ENCODE assay signal across 9 cellular contexts in the genomic region with DNA sequence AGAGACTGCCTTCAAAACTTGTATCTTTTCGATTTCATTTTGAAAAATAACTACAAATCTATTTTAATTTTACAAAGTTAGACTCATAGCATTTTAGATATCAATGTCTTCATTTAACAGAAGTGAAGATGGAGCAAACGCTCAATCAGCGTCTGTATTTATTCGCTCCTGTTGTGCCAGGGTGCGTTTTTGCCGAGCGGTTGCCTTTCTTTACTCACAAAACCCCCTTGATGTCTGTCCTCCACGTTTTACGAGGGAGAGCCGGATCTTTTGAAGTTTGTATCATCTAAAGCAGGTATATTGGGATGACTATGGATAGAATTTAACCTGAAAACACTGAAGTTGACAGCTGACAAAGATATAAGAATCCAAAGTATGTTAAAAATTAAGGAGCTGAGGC. TPM values are rescaled to one million over a fixed set of nuclear protein-coding genes. Genes with fewer than 3 reads are reported as not detected.
DNase-seq lines count a peak whose midpoint lies in the region; ATAC-seq and TF ChIP-seq lines count a peak whose summit lies in the region.
"Had no signal": no experiment of that assay in that cellular context is flagged by ENCODE, and none has a peak within 500 bp of the region (broad histone marks: within the 10 kb centered on the region; RNA-seq: fewer than 3 reads in every experiment).

No MANE protein-coding gene starts in this region.

- peak overlapping the region; percentile 98 to 99 for H3K27ac Mint-ChIP-seq in activated naive CD4-positive, alpha-beta T cell treated with anti-CD3 and anti-CD28 coated beads, Interleukin-2, amount 50 U/mL, for 72 hours

- H3K36me3 Mint-ChIP-seq in activated naive CD4-positive, alpha-beta T cell treated with anti-CD3 and anti-CD28 coated beads, Interleukin-2, amount 50 U/mL, for 72 hours: peaks cover 64 to 69% of the 10 kb centered on the region in 2 donors

- no peak for TF ChIP-seq EP300 in transverse colon (IDR thresholded peaks at IDR 0.05; ENCODE audit: low read depth)

- intact Hi-C loops in transverse colon (cut with DNase I; ENCODE audit: low total_unique reads): no loop called here

- TF ChIP-seq POLR2A in transverse colon (IDR thresholded peaks at IDR 0.05): no peak

- DNase-seq in activated naive CD4-positive, alpha-beta T cell treated with Interleukin-2 at 50 U/mL for 16 hours: peak; percentile 32
- no peak for DNase-seq in activated naive CD4-positive, alpha-beta T cell (lab: John Stamatoyannopoulos, UW)
- no peak for DNase-seq in activated naive CD4-positive, alpha-beta T cell treated with anti-CD3 and anti-CD28 coated beads, Interleukin-2, amount 50 U/mL, for 72 hours (ENCODE audit: low spot score in 2 of 2)
- no peak for DNase-seq in kidney epithelial cell (ENCODE audit: low read depth)
- DNase-seq in transverse colon: no peak
- DNase-seq in NOMO-1 treated with DMSO at 0.1 percent for 48 hours (lab: John Stamatoyannopoulos, UW; ENCODE audit: unreplicated experiment): no peak
- no peak for DNase-seq in SW 1271 (lab: John Stamatoyannopoulos, UW)
- DNase-seq: COR-L47 had no signal

- no peaks in the 10 kb centered on the region for H3K9me3 ChIP-seq in transverse colon

- WGBS in transverse colon (ENCODE audit: low coverage in 1 of 2), 2 donors: 60 to 67% methylated on average over 7 to 10 of the region's 10 CpGs

- H3K36me3 ChIP-seq in kidney epithelial cell (ENCODE audit: control insufficient read depth, insufficient read depth, low read length) (no peaks in the 10 kb centered on the region), transverse colon (no peaks in the 10 kb centered on the region)

- ATAC-seq in activated naive CD4-positive, alpha-beta T cell treated with anti-CD3 and anti-CD28 coated beads, Interleukin-2, amount 50 U/mL, for 72 hours: no peak
- no peak for ATAC-seq in HG03095 (IDR thresholded peaks at IDR 0.05; ENCODE audit: unreplicated experiment)

- peak overlapping the region; percentile 54 for H3K4me3 ChIP-seq in kidney epithelial cell (ENCODE audit: low read depth, low read length)
- H3K4me3 ChIP-seq in transverse colon: peak overlapping the region; percentile 36 to 79 (median 54)

- H3K27me3 ChIP-seq in kidney epithelial cell (ENCODE audit: control insufficient read depth, insufficient read depth, low read length) (no peaks in the 10 kb centered on the region), transverse colon (no peaks in the 10 kb centered on the region)

- peaks cover 0 to 20% (median 6%) of the 10 kb centered on the region in 4 donors for H3K4me1 ChIP-seq in transverse colon

- H3K27ac ChIP-seq in transverse colon: peak overlapping the region in 3 of 4 donors; percentile 16 to 74 (median 71)

- in situ Hi-C loops in transverse colon (cut with MboI; ENCODE audit: low pct_ligation_motif_present in 1 of 4, low pct_unique_long_range_greater_than_20kb in 1 of 4, low sequenced_read_pairs in 3 of 4): no loop called here

- TF ChIP-seq CTCF in kidney epithelial cell (IDR thresholded peaks at IDR 0.05; ENCODE audit: insufficient read depth, low read length, poor library complexity, severe bottlenecking): no peak
- no peak for TF ChIP-seq CTCF in transverse colon (IDR thresholded peaks at IDR 0.05)

- peaks cover 0 to 5% of the 10 kb centered on the region in 2 donors for H3K9me3 Mint-ChIP-seq in activated naive CD4-positive, alpha-beta T cell treated with anti-CD3 and anti-CD28 coated beads, Interleukin-2, amount 50 U/mL, for 72 hours

RNA-seq across cellular contexts. Expression of a gene that starts 44.6 kb away (rescaled TPM):
- total RNA-seq in activated naive CD4-positive, alpha-beta T cell treated with anti-CD3 and anti-CD28 coated beads, Interleukin-2, amount 50 U/mL, for 72 hours: 10 to 100 TPM; 43.0 to 66.3 TPM
- total RNA-seq in kidney epithelial cell (21.8 and 27.9 TPM in 2 replicates), transverse colon (10 to 100 TPM in 3 of 4 donors, not detected in 1; 10.1 to 16.8 (median 14.9) TPM)
